Comparison of ENCODE assay signal across 28 cellular contexts in the genomic region with DNA sequence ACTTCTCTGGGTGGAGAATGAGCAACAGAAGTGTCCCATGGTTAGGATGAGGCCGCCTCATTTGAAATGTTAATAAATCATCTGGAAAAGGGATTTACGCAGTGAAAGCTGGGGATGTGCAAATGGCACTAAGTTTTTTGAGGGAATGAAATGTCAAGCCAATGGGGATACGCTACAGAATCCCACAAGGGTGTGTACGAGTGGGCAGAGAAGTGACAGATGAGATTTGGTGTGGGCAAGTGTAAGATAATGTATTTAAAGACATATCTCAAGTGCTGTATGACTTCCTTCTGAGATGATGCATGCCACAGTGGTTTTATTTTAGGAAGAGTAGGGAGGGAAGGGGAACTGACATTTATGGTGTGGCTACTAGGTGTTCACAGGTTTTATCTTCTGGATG.
"Had no signal": no experiment of that assay in that cellular context is flagged by ENCODE, and none has a peak within 500 bp of the region (broad histone marks: within the 10 kb centered on the region; RNA-seq: fewer than 3 reads in every experiment).

No MANE protein-coding gene starts in this region.

- H3K27me3 Mint-ChIP-seq: stimulated activated naive B cell treated with anti-CD40 and anti-IgM and Interleukin-4, amounts not matched to agents 10 μg/mL and 1 μg/mL and 100 μg/mL, for 72 hours; stimulated activated naive CD8-positive, alpha-beta T cell treated with anti-CD3 and anti-CD28 coated beads, Interleukin-15, Interleukin-2, amounts not matched to agents 100 ng/mL and 50 ng/mL, for 24 hours had no signal

- H3K4me1 Mint-ChIP-seq: stimulated activated naive B cell treated with anti-CD40 and anti-IgM and Interleukin-4, amounts not matched to agents 10 μg/mL and 1 μg/mL and 100 μg/mL, for 72 hours had no signal

- ATAC-seq: naive thymus-derived CD4-positive, alpha-beta T cell; natural killer cell; right cardiac atrium; right lobe of liver; stimulated activated effector memory CD8-positive, alpha-beta T cell treated with anti-CD3 and anti-CD28 coated beads, Interleukin-12 subunit alpha, Interleukin-12 subunit beta, amount 100 ng/mL, for 72 hours; stimulated activated naive B cell treated with anti-CD40 and anti-IgM and Interleukin-4, amounts not matched to agents 10 μg/mL and 1 μg/mL and 100 μg/mL, for 72 hours had no signal

- H3K4me3 Mint-ChIP-seq: naive thymus-derived CD4-positive, alpha-beta T cell; natural killer cell; nephron; neural progenitor cell; stimulated activated effector memory CD8-positive, alpha-beta T cell treated with anti-CD3 and anti-CD28 coated beads, Interleukin-12 subunit alpha, Interleukin-12 subunit beta, amount 100 ng/mL, for 72 hours; stimulated activated naive B cell treated with anti-CD40 and anti-IgM and Interleukin-4, amounts not matched to agents 10 μg/mL and 1 μg/mL and 100 μg/mL, for 72 hours; stimulated activated naive CD8-positive, alpha-beta T cell treated with anti-CD3 and anti-CD28 coated beads, Interleukin-15, Interleukin-2, amounts not matched to agents 100 ng/mL and 50 ng/mL, for 24 hours had no signal

- H3K9me3 Mint-ChIP-seq: natural killer cell; nephron; neural progenitor cell; stimulated activated effector memory CD8-positive, alpha-beta T cell treated with anti-CD3 and anti-CD28 coated beads, Interleukin-12 subunit alpha, Interleukin-12 subunit beta, amount 100 ng/mL, for 72 hours; stimulated activated naive B cell treated with anti-CD40 and anti-IgM and Interleukin-4, amounts not matched to agents 10 μg/mL and 1 μg/mL and 100 μg/mL, for 72 hours; stimulated activated naive CD8-positive, alpha-beta T cell treated with anti-CD3 and anti-CD28 coated beads, Interleukin-15, Interleukin-2, amounts not matched to agents 100 ng/mL and 50 ng/mL, for 24 hours had no signal

- H3K36me3 Mint-ChIP-seq: naive thymus-derived CD4-positive, alpha-beta T cell; natural killer cell; neural progenitor cell; stimulated activated effector memory CD8-positive, alpha-beta T cell treated with anti-CD3 and anti-CD28 coated beads, Interleukin-12 subunit alpha, Interleukin-12 subunit beta, amount 100 ng/mL, for 72 hours; stimulated activated naive B cell treated with anti-CD40 and anti-IgM and Interleukin-4, amounts not matched to agents 10 μg/mL and 1 μg/mL and 100 μg/mL, for 72 hours had no signal

- H3K27me3 ChIP-seq: neural progenitor cell, ovary, right lobe of liver, sigmoid colon, thyroid gland, tibial nerve, upper lobe of left lung, vagina had no signal

- H3K36me3 ChIP-seq: neural progenitor cell, ovary, prostate gland, right lobe of liver, sigmoid colon, stomach, thoracic aorta, thyroid gland, tibial nerve, upper lobe of left lung, vagina had no signal

- DNase-seq: naive thymus-derived CD4-positive, alpha-beta T cell; natural killer cell; occipital lobe; ovary; posterior cingulate gyrus; right cardiac atrium; right lobe of liver; sigmoid colon; small intestine; stimulated activated CD4-positive, alpha-beta T cell treated with anti-CD3 and anti-CD28 coated beads, Interleukin-15, amount 100 ng/mL, for 24 hours; stimulated activated CD4-positive, alpha-beta T cell treated with anti-CD3 and anti-CD28 coated beads, Interleukin-2, amount 100 ng/mL, for 24 hours; stimulated activated CD4-positive, alpha-beta T cell treated with anti-CD3 and anti-CD28 coated beads, Interleukin-2, amount 100 ng/mL, for 48 hours; stimulated activated CD4-positive, alpha-beta T cell treated with anti-CD3 and anti-CD28 coated beads, Interleukin-4, amount 100 ng/mL, for 24 hours; stimulated activated naive B cell treated with anti-CD40 and anti-IgM and Interleukin-4, amounts not matched to agents 10 μg/mL and 1 μg/mL and 100 μg/mL, for 72 hours; stimulated activated naive CD4-positive, alpha-beta T cell treated with Interleukin-2 at 50 U/mL for 16 hours; stomach; thyroid gland; trophoblast cell; upper lobe of left lung had no signal

- H3K9me3 ChIP-seq: ovary, prostate gland, right lobe of liver, sigmoid colon, stomach, thoracic aorta, thyroid gland, tibial nerve, upper lobe of left lung, vagina had no signal

- H3K4me3 ChIP-seq: neural progenitor cell, ovary, prostate gland, right lobe of liver, sigmoid colon, stomach, thoracic aorta, thyroid gland, tibial nerve, upper lobe of left lung, vagina had no signal

- H3K27ac ChIP-seq: neural progenitor cell, ovary, parathyroid adenoma, prostate gland, right lobe of liver, sigmoid colon, stomach, thoracic aorta, thyroid gland, tibial nerve, upper lobe of left lung, vagina had no signal

- H3K27ac Mint-ChIP-seq: naive thymus-derived CD4-positive, alpha-beta T cell; neural progenitor cell; stimulated activated effector memory CD8-positive, alpha-beta T cell treated with anti-CD3 and anti-CD28 coated beads, Interleukin-12 subunit alpha, Interleukin-12 subunit beta, amount 100 ng/mL, for 72 hours; stimulated activated naive B cell treated with anti-CD40 and anti-IgM and Interleukin-4, amounts not matched to agents 10 μg/mL and 1 μg/mL and 100 μg/mL, for 72 hours; stimulated activated naive CD8-positive, alpha-beta T cell treated with anti-CD3 and anti-CD28 coated beads, Interleukin-15, Interleukin-2, amounts not matched to agents 100 ng/mL and 50 ng/mL, for 24 hours had no signal
